In genomic region chr9:38038307-38039089, GRCh38 we compare ENCODE assay signal across 2 cellular contexts.
TF ChIP-seq lines count a peak whose summit lies in the region.

No MANE protein-coding gene starts in this region.

TF ChIP-seq in HCT116, 20 proteins besides CTCF, POLR2A, EP300 and RAD21:
- no peak for TF ChIP-seq ELF1 (IDR thresholded peaks at IDR 0.05; ENCODE audit: borderline replicate concordance, low read depth)
- no peak for TF ChIP-seq CEBPB (IDR thresholded peaks at IDR 0.05; ENCODE audit: low read depth)
- no peak for TF ChIP-seq EZH2 (IDR thresholded peaks at IDR 0.05)
- no peak for TF ChIP-seq ZBTB33 (IDR thresholded peaks at IDR 0.05; ENCODE audit: extremely low read depth, insufficient replicate concordance, low read length)
- TF ChIP-seq EGR1 (IDR thresholded peaks at IDR 0.05; ENCODE audit: low read depth): no peak
- TF ChIP-seq MAX (IDR thresholded peaks at IDR 0.05): no peak
- no peak for TF ChIP-seq REST (IDR thresholded peaks at IDR 0.05; ENCODE audit: low read depth)
- TF ChIP-seq SRF (IDR thresholded peaks at IDR 0.05; ENCODE audit: low read depth): no peak
- no peak for TF ChIP-seq ZNF274 (IDR thresholded peaks at IDR 0.05; ENCODE audit: low read depth, low read length)
- TF ChIP-seq TCF7L2 (IDR thresholded peaks at IDR 0.05; ENCODE audit: borderline replicate concordance, extremely low read depth, insufficient read depth, insufficient read length): no peak
- TF ChIP-seq SIN3A (IDR thresholded peaks at IDR 0.05; ENCODE audit: low read depth): no peak
- TF ChIP-seq ATF3 (IDR thresholded peaks at IDR 0.05): no peak
- no peak for TF ChIP-seq POLR2AphosphoS5 (IDR thresholded peaks at IDR 0.05; ENCODE audit: low read depth, low read length)
- TF ChIP-seq YY1 (IDR thresholded peaks at IDR 0.05; ENCODE audit: extremely low read depth, insufficient replicate concordance, low read depth, low read length): no peak
- no peak for TF ChIP-seq JUND (IDR thresholded peaks at IDR 0.05)
- TF ChIP-seq FOSL1 (IDR thresholded peaks at IDR 0.05; ENCODE audit: low read depth): no peak
- TF ChIP-seq SP1 (IDR thresholded peaks at IDR 0.05; ENCODE audit: low read depth): no peak
TF ChIP-seq in HCT116: peak in this region for 0.

TF ChIP-seq in SK-N-SH, 30 proteins besides CTCF, POLR2A, EP300 and RAD21:
- TF ChIP-seq TEAD4 (IDR thresholded peaks at IDR 0.05; ENCODE audit: borderline replicate concordance, insufficient read depth) (no peak), FOSL2 (IDR thresholded peaks at IDR 0.05; ENCODE audit: borderline replicate concordance, low read depth) (no peak), POLR2AphosphoS5 (IDR thresholded peaks at IDR 0.05; ENCODE audit: low read depth, low read length) (no peak), JUND (IDR thresholded peaks at IDR 0.05) (peak; percentile 11; the same call in 1 of the 2 replicates), EZH2phosphoT487 (IDR thresholded peaks at IDR 0.05; ENCODE audit: borderline replicate concordance, low read depth) (no peak), CHD2 (IDR thresholded peaks at IDR 0.05; ENCODE audit: low read length, partially characterized antibody) (no peak), YY1 (IDR thresholded peaks at IDR 0.05; ENCODE audit: low read depth) (no peak), FOXJ3 (CRISPR knock-in tag; IDR thresholded peaks at IDR 0.05) (0 out of 2 replicates have a peak, but pooled peaks have one; percentile 31), NFIC (IDR thresholded peaks at IDR 0.05; ENCODE audit: borderline replicate concordance) (peak; percentile 29; the same call in 1 of the 2 replicates), GATA2 (CRISPR knock-in tag; IDR thresholded peaks at IDR 0.05) (peak; percentile 62), MEF2A (IDR thresholded peaks at IDR 0.05; ENCODE audit: borderline replicate concordance, low read depth) (no peak), TAF1 (IDR thresholded peaks at IDR 0.05; ENCODE audit: borderline replicate concordance, low read depth, low read length) (no peak), SMC3 (IDR thresholded peaks at IDR 0.05; ENCODE audit: low read depth, low read length) (no peak), USF2 (IDR thresholded peaks at IDR 0.05; ENCODE audit: borderline replicate concordance, low read depth, low read length) (no peak), RXRA (IDR thresholded peaks at IDR 0.05; ENCODE audit: borderline replicate concordance, low read depth) (no peak), ZBTB33 (IDR thresholded peaks at IDR 0.05; ENCODE audit: borderline replicate concordance, low read depth) (no peak), USF1 (IDR thresholded peaks at IDR 0.05; ENCODE audit: borderline replicate concordance, low read depth) (no peak), FOXM1 (IDR thresholded peaks at IDR 0.05; ENCODE audit: low read depth) (no peak), TCF12 (IDR thresholded peaks at IDR 0.05) (no peak; the same call in 1 of the 2 replicates), REST (IDR thresholded peaks at IDR 0.05; ENCODE audit: low read depth, low read length) (no peak), ELF1 (IDR thresholded peaks at IDR 0.05) (no peak), MXI1 (IDR thresholded peaks at IDR 0.05; ENCODE audit: low read depth, low read length) (peak; percentile 79; the same call in 1 of the 2 replicates), MAX (IDR thresholded peaks at IDR 0.05; ENCODE audit: low read depth) (no peak), NRF1 (IDR thresholded peaks at IDR 0.05; ENCODE audit: low read depth, low read length) (no peak), PBX3 (IDR thresholded peaks at IDR 0.05) (peak; percentile 57; the same call in 1 of the 2 replicates)
